9 cellular contexts compared by ENCODE assay signal in the genomic region with DNA sequence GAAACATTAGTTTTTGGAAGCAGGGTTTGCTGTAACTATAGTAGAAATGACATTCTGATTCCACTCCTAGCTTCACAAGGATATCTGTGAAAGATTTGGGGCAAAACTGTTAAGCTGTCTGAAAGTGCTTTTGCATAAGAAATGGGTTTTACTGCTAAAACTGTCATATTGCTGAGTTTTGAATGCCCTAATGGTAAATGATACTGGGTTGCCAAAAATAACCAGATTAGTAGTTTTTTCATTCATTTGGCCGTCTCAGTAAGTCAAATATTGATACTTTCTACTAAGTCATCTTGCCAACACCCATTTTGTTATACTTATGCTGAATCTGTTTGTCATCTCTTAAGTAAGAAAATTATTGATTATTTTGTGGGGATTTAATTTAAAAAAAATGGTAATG. TPM values are rescaled to one million over a fixed set of nuclear protein-coding genes. Genes with fewer than 3 reads are reported as not detected.
DNase-seq lines count a peak whose midpoint lies in the region; ATAC-seq and TF ChIP-seq lines count a peak whose summit lies in the region.
"Had no signal": no experiment of that assay in that cellular context is flagged by ENCODE, and none has a peak within 500 bp of the region (broad histone marks: within the 10 kb centered on the region; RNA-seq: fewer than 3 reads in every experiment).

No MANE protein-coding gene starts in this region.

- CTCF ChIA-PET in activated naive CD4-positive, alpha-beta T cell treated with anti-CD3 and anti-CD28 coated beads for 36 hours (lab: Charles Lee) = interaction anchor here (0.7 to 1.0 kb wide), 2 partner anchors 32 to 35 kb away, joined by 3 read pairs; no protein-coding TSS in a partner anchor
- CTCF ChIA-PET in activated CD8-positive, alpha-beta T cell treated with anti-CD3 and anti-CD28 coated beads, Interleukin-2, amount 10 ng/mL, durations not matched to agents 7 days and 5 days (lab: Charles Lee) = interaction anchor here (1.2 to 10.6 kb wide), 7 partner anchors 16 to 118 kb away, joined by 3 to 169 read pairs (median 5); no protein-coding TSS in a partner anchor

- H3K4me3 ChIP-seq in upper lobe of left lung (no peak overlapping the region), neural progenitor cell (no peak overlapping the region)

- no peaks in the 10 kb centered on the region for H3K27me3 Mint-ChIP-seq in activated naive CD4-positive, alpha-beta T cell treated with anti-CD3 and anti-CD28 coated beads for 36 hours (ENCODE audit: low read depth)
- no peaks in the 10 kb centered on the region for H3K27me3 Mint-ChIP-seq in activated CD8-positive, alpha-beta T cell treated with anti-CD3 and anti-CD28 coated beads, Interleukin-2, amount 10 ng/mL, durations not matched to agents 7 days and 5 days (ENCODE audit: low read depth)
- H3K27me3 Mint-ChIP-seq in neural progenitor cell (ENCODE audit: insufficient read depth, low read depth) = no peaks in the 10 kb centered on the region

- H3K4me1 ChIP-seq in upper lobe of left lung (no peaks in the 10 kb centered on the region), neural progenitor cell (no peaks in the 10 kb centered on the region)

- no peak overlapping the region for H3K4me2 ChIP-seq in neural progenitor cell

- peaks cover 53% of the 10 kb centered on the region for H3K36me3 Mint-ChIP-seq in activated naive CD4-positive, alpha-beta T cell treated with anti-CD3 and anti-CD28 coated beads for 36 hours (ENCODE audit: low read depth)
- H3K36me3 Mint-ChIP-seq in activated CD8-positive, alpha-beta T cell treated with anti-CD3 and anti-CD28 coated beads, Interleukin-2, amount 10 ng/mL, durations not matched to agents 7 days and 5 days (ENCODE audit: low read depth) = peaks cover 56% of the 10 kb centered on the region
- no peaks in the 10 kb centered on the region for H3K36me3 Mint-ChIP-seq in neural progenitor cell

- H3K9ac ChIP-seq in neural progenitor cell = no peak overlapping the region

- WGBS in upper lobe of left lung, 2 donors = 32 to 53% methylated on average over 1 of the region's 1 CpG

- H3K4me3 Mint-ChIP-seq in activated naive CD4-positive, alpha-beta T cell treated with anti-CD3 and anti-CD28 coated beads for 36 hours = peak overlapping the region; percentile 92
- peak overlapping the region; percentile 83 for H3K4me3 Mint-ChIP-seq in activated CD8-positive, alpha-beta T cell treated with anti-CD3 and anti-CD28 coated beads, Interleukin-2, amount 10 ng/mL, durations not matched to agents 7 days and 5 days
- H3K4me3 Mint-ChIP-seq in neural progenitor cell = no peak overlapping the region

- DNase-seq in activated naive CD4-positive, alpha-beta T cell treated with anti-CD3 and anti-CD28 coated beads for 36 hours = no peak
- DNase-seq in activated naive CD4-positive, alpha-beta T cell treated with Interleukin-2 at 50 U/mL for 16 hours = no peak
- DNase-seq in activated CD8-positive, alpha-beta T cell treated with anti-CD3 and anti-CD28 coated beads, Interleukin-2, amount 10 ng/mL, durations not matched to agents 7 days and 5 days = no peak
- DNase-seq in upper lobe of left lung (no peak), NCI-H2029 (lab: John Stamatoyannopoulos, UW) (no peak), neural progenitor cell (ENCODE audit: low spot score) (no peak)
- DNase-seq: NCI-H1092 treated with DMSO at 0.1 percent for 48 hours had no signal

- H3K27ac ChIP-seq in upper lobe of left lung = peak overlapping the region; percentile 54 to 77 (median 76)
- H3K27ac ChIP-seq in neural progenitor cell = no peak overlapping the region

- POLR2A ChIA-PET in activated CD8-positive, alpha-beta T cell treated with anti-CD3 and anti-CD28 coated beads, Interleukin-2, amount 10 ng/mL, durations not matched to agents 7 days and 5 days (lab: Charles Lee) = interaction anchor here (0.6 to 8.2 kb wide), 12 partner anchors 9 to 119 kb away, joined by 3 to 215 read pairs (median 10); no protein-coding TSS in a partner anchor

- H3K27me3 ChIP-seq in upper lobe of left lung (no peaks in the 10 kb centered on the region), neural progenitor cell (no peaks in the 10 kb centered on the region)

- TF ChIP-seq EP300 in upper lobe of left lung (IDR thresholded peaks at IDR 0.05) = no peak

- H3K36me3 ChIP-seq in upper lobe of left lung = no peaks in the 10 kb centered on the region
- H3K36me3 ChIP-seq in neural progenitor cell = no peaks in the 10 kb centered on the region

- no peak for TF ChIP-seq CTCF in upper lobe of left lung (IDR thresholded peaks at IDR 0.05)
- TF ChIP-seq CTCF in neural progenitor cell (IDR thresholded peaks at IDR 0.05) = no peak

- H2AFZ ChIP-seq in neural progenitor cell (replicated peaks) = no peak overlapping the region

- TF ChIP-seq POLR2A in upper lobe of left lung (IDR thresholded peaks at IDR 0.05) = no peak

- peak overlapping the region; percentile 100 for H3K27ac Mint-ChIP-seq in activated naive CD4-positive, alpha-beta T cell treated with anti-CD3 and anti-CD28 coated beads for 36 hours
- H3K27ac Mint-ChIP-seq in activated CD8-positive, alpha-beta T cell treated with anti-CD3 and anti-CD28 coated beads, Interleukin-2, amount 10 ng/mL, durations not matched to agents 7 days and 5 days = peak overlapping the region; percentile 94
- no peak overlapping the region for H3K27ac Mint-ChIP-seq in neural progenitor cell

- no peaks in the 10 kb centered on the region for H3K9me3 ChIP-seq in upper lobe of left lung
- no peaks in the 10 kb centered on the region for H3K9me3 ChIP-seq in neural progenitor cell (ENCODE audit: low read depth)

- peaks cover 56% of the 10 kb centered on the region for H3K4me1 Mint-ChIP-seq in activated naive CD4-positive, alpha-beta T cell treated with anti-CD3 and anti-CD28 coated beads for 36 hours (ENCODE audit: low read depth)
- H3K4me1 Mint-ChIP-seq in activated CD8-positive, alpha-beta T cell treated with anti-CD3 and anti-CD28 coated beads, Interleukin-2, amount 10 ng/mL, durations not matched to agents 7 days and 5 days (ENCODE audit: low read depth) = peaks cover 48% of the 10 kb centered on the region
- H3K4me1 Mint-ChIP-seq in neural progenitor cell = peaks cover 5% of the 10 kb centered on the region

- no peaks in the 10 kb centered on the region for H3K79me2 ChIP-seq in neural progenitor cell (ENCODE audit: low read depth)

- ATAC-seq in HG02981 (IDR thresholded peaks at IDR 0.05; ENCODE audit: unreplicated experiment) = peak; percentile 3
- ATAC-seq in activated CD8-positive, alpha-beta T cell treated with anti-CD3 and anti-CD28 coated beads, Interleukin-2, amount 10 ng/mL, durations not matched to agents 7 days and 5 days = peak; percentile 1
- no peak for ATAC-seq in upper lobe of left lung (ENCODE audit: low FRiP score in 2 of 2)
- no peak for ATAC-seq in HG03175 (IDR thresholded peaks at IDR 0.05; ENCODE audit: unreplicated experiment)

- H4K20me1 ChIP-seq in neural progenitor cell (ENCODE audit: low read depth) = no peaks in the 10 kb centered on the region

- no peaks in the 10 kb centered on the region for H3F3A ChIP-seq in neural progenitor cell (ENCODE audit: low read depth)

- H3K9me3 Mint-ChIP-seq in activated naive CD4-positive, alpha-beta T cell treated with anti-CD3 and anti-CD28 coated beads for 36 hours = peaks cover under 1% of the 10 kb centered on the region
- H3K9me3 Mint-ChIP-seq in activated CD8-positive, alpha-beta T cell treated with anti-CD3 and anti-CD28 coated beads, Interleukin-2, amount 10 ng/mL, durations not matched to agents 7 days and 5 days (ENCODE audit: insufficient read depth) = no peaks in the 10 kb centered on the region
- no peaks in the 10 kb centered on the region for H3K9me3 Mint-ChIP-seq in neural progenitor cell

- intact Hi-C loops in activated naive CD4-positive, alpha-beta T cell treated with anti-CD3 and anti-CD28 coated beads for 36 hours (cut with micrococcal nuclease) = no loop called here

RNA-seq across cellular contexts. Expression of a gene that starts 0.4 kb away (rescaled TPM):
- total RNA-seq in activated naive CD4-positive, alpha-beta T cell treated with anti-CD3 and anti-CD28 coated beads for 36 hours = 100 to 1,000 TPM; 689 to 714 TPM
- 100 to 1,000 TPM; 604 to 619 TPM for total RNA-seq in activated CD8-positive, alpha-beta T cell treated with anti-CD3 and anti-CD28 coated beads, Interleukin-2, amount 10 ng/mL, durations not matched to agents 7 days and 5 days
- 100 to 1,000 TPM in 3 of 6 donors, 10 to 100 TPM in 3; 70.2 to 171 (median 101) TPM for total RNA-seq in upper lobe of left lung
- total RNA-seq in neural progenitor cell (ENCODE audit: low replicate concordance) = not detected in 2 replicates

Comparison
In these comparisons a context has a peak if more than half of its experiments do, and no peak if none do; other contexts are left out.
1. ATAC-seq: peak in HG02981 (single experiment) and activated CD8-positive, alpha-beta T cell treated with anti-CD3 and anti-CD28 coated beads, Interleukin-2, amount 10 ng/mL, durations not matched to agents 7 days and 5 days (single experiment); none in upper lobe of left lung (0 of 2) and HG03175 (single experiment).
2. RNA of a gene that starts 0.4 kb away (total RNA-seq): 689 to 714 TPM in activated naive CD4-positive, alpha-beta T cell treated with anti-CD3 and anti-CD28 coated beads for 36 hours, 604 to 619 TPM in activated CD8-positive, alpha-beta T cell treated with anti-CD3 and anti-CD28 coated beads, Interleukin-2, amount 10 ng/mL, durations not matched to agents 7 days and 5 days and 70.2 to 171 TPM in upper lobe of left lung; not detected in neural progenitor cell; every median in the first group is over 10 times any median in the second.